In genomic region chr7:151012921-151013347, GRCh38 we compare ENCODE assay signal across 7 cellular contexts. TPM values are rescaled to one million over a fixed set of nuclear protein-coding genes. Genes with fewer than 3 reads are reported as not detected.
DNase-seq lines count a peak whose midpoint lies in the region; ATAC-seq and TF ChIP-seq lines count a peak whose summit lies in the region.

No MANE protein-coding gene starts in this region.

- H3K4me1 ChIP-seq in ES-I3 (ENCODE audit: insufficient read depth, low read length) = peaks cover 20% of the 10 kb centered on the region
- H3K4me1 ChIP-seq in liver (ENCODE audit: control insufficient read depth in 4 of 4, insufficient read depth in 4 of 4, low read length in 3 of 4) = peaks cover 3 to 23% (median 9%) of the 10 kb centered on the region in 4 donors

- H3K9ac ChIP-seq in ES-I3 (ENCODE audit: low read depth, low read length) (peak overlapping the region; percentile 51; the same call in 1 of the 2 replicates), liver (ENCODE audit: low read depth in 1 of 2, low read length in 2 of 2) (no peak overlapping the region)

- peak; percentile 31 to 64 for TF ChIP-seq RAD21 in liver (IDR thresholded peaks at IDR 0.05)

- in situ Hi-C loops in T47D (cut with HindIII; ENCODE audit: low pct_unique_long_range_greater_than_20kb, low sequenced_read_pairs) = no loop called here

- TF ChIP-seq CTCF in LNCaP clone FGC (IDR thresholded peaks at IDR 0.05; ENCODE audit: control insufficient read depth, extremely low read depth, insufficient read depth) (peak; percentile 25; the same call in 1 of the 2 replicates), liver (IDR thresholded peaks at IDR 0.05; ENCODE audit: low read depth, low read length, missing input control) (peak; percentile 29)

- H3K27me3 ChIP-seq in liver (ENCODE audit: control insufficient read depth in 4 of 4, insufficient read depth in 4 of 4, low read length in 3 of 4) = peaks cover 0 to 4% (median under 1%) of the 10 kb centered on the region in 4 donors

- no peaks in the 10 kb centered on the region for H3K9me3 ChIP-seq in ES-I3 (ENCODE audit: control insufficient read depth, insufficient read depth, low read length)
- no peaks in the 10 kb centered on the region for H3K9me3 ChIP-seq in liver (ENCODE audit: control insufficient read depth in 4 of 4, low read length in 3 of 4)

- H3K4me3 ChIP-seq in LNCaP clone FGC (ENCODE audit: low read depth, low read length) (no peak overlapping the region), liver (ENCODE audit: low read depth in 1 of 3, low read length in 3 of 3) (no peak overlapping the region)

- DNase-seq in LNCaP clone FGC (ENCODE audit: low read depth) (no peak), T47D (ENCODE audit: low read depth in 1 of 2, low spot score in 1 of 2) (peak; percentile 41 to 42)
- no peak for DNase-seq in activated effector memory CD4-positive, alpha-beta T cell treated with anti-CD3 and anti-CD28 coated beads, Interleukin-2, amount 50 U/mL, for 16 hours

- no peaks in the 10 kb centered on the region for H3K36me3 ChIP-seq in ES-I3 (ENCODE audit: insufficient read depth, low read length)
- no peaks in the 10 kb centered on the region for H3K36me3 ChIP-seq in liver (ENCODE audit: control insufficient read depth in 4 of 4, insufficient read depth in 3 of 4, low read depth in 1 of 4, low read length in 3 of 4)

- no peak overlapping the region for H3K27ac ChIP-seq in liver (ENCODE audit: low read depth in 1 of 2, low read length in 2 of 2)

- WGBS in liver = 40% methylated on average over 23 of the region's 23 CpGs

- ATAC-seq in GM21723 (IDR thresholded peaks at IDR 0.05; ENCODE audit: unreplicated experiment) = no peak
- ATAC-seq in HG03520 (IDR thresholded peaks at IDR 0.05; ENCODE audit: unreplicated experiment) = no peak

TF ChIP-seq in liver, 16 proteins besides CTCF, POLR2A, EP300 and RAD21:
- TF ChIP-seq SP1 (IDR thresholded peaks at IDR 0.05) (no peak), FOXA1 (IDR thresholded peaks at IDR 0.05) (no peak), EGR1 (IDR thresholded peaks at IDR 0.05; ENCODE audit: low read depth in 2 of 2) (no peak), JUND (IDR thresholded peaks at IDR 0.05) (no peak), YY1 (IDR thresholded peaks at IDR 0.05) (no peak), TAF1 (conservative IDR thresholded peaks at IDR 0.05) (no peak), RXRA (IDR thresholded peaks at IDR 0.05) (no peak), GABPA (IDR thresholded peaks at IDR 0.05 in 1 of 2, conservative IDR thresholded peaks at IDR 0.05 in 1 of 2) (no peak), HNF4G (IDR thresholded peaks at IDR 0.05) (no peak), FOXA2 (IDR thresholded peaks at IDR 0.05) (no peak), NR2F2 (IDR thresholded peaks at IDR 0.05) (no peak), HNF4A (conservative IDR thresholded peaks at IDR 0.05) (no peak)
- TF ChIP-seq, protein P1, sequence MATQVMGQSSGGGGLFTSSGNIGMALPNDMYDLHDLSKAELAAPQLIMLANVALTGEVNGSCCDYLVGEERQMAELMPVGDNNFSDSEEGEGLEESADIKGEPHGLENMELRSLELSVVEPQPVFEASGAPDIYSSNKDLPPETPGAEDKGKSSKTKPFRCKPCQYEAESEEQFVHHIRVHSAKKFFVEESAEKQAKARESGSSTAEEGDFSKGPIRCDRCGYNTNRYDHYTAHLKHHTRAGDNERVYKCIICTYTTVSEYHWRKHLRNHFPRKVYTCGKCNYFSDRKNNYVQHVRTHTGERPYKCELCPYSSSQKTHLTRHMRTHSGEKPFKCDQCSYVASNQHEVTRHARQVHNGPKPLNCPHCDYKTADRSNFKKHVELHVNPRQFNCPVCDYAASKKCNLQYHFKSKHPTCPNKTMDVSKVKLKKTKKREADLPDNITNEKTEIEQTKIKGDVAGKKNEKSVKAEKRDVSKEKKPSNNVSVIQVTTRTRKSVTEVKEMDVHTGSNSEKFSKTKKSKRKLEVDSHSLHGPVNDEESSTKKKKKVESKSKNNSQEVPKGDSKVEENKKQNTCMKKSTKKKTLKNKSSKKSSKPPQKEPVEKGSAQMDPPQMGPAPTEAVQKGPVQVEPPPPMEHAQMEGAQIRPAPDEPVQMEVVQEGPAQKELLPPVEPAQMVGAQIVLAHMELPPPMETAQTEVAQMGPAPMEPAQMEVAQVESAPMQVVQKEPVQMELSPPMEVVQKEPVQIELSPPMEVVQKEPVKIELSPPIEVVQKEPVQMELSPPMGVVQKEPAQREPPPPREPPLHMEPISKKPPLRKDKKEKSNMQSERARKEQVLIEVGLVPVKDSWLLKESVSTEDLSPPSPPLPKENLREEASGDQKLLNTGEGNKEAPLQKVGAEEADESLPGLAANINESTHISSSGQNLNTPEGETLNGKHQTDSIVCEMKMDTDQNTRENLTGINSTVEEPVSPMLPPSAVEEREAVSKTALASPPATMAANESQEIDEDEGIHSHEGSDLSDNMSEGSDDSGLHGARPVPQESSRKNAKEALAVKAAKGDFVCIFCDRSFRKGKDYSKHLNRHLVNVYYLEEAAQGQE (IDR thresholded peaks at IDR 0.05) = no peak
- TF ChIP-seq, protein P2, sequence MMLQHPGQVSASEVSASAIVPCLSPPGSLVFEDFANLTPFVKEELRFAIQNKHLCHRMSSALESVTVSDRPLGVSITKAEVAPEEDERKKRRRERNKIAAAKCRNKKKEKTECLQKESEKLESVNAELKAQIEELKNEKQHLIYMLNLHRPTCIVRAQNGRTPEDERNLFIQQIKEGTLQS (IDR thresholded peaks at IDR 0.05) = no peak
- TF ChIP-seq, protein P3, sequence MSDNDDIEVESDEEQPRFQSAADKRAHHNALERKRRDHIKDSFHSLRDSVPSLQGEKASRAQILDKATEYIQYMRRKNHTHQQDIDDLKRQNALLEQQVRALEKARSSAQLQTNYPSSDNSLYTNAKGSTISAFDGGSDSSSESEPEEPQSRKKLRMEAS (IDR thresholded peaks at IDR 0.05) = no peak
- TF ChIP-seq, protein P4, sequence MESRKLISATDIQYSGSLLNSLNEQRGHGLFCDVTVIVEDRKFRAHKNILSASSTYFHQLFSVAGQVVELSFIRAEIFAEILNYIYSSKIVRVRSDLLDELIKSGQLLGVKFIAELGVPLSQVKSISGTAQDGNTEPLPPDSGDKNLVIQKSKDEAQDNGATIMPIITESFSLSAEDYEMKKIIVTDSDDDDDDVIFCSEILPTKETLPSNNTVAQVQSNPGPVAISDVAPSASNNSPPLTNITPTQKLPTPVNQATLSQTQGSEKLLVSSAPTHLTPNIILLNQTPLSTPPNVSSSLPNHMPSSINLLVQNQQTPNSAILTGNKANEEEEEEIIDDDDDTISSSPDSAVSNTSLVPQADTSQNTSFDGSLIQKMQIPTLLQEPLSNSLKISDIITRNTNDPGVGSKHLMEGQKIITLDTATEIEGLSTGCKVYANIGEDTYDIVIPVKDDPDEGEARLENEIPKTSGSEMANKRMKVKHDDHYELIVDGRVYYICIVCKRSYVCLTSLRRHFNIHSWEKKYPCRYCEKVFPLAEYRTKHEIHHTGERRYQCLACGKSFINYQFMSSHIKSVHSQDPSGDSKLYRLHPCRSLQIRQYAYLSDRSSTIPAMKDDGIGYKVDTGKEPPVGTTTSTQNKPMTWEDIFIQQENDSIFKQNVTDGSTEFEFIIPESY (IDR thresholded peaks at IDR 0.05) = no peak

RNA-seq across cellular contexts. Expression of gene ATG9B, which starts 11.4 kb away (rescaled TPM):
- not detected for total RNA-seq in liver
- polyA plus RNA-seq in liver = under 1 TPM in 1 of 2 donors, not detected in 1; 0.61 TPM

RNA-seq across cellular contexts. Expression of gene ABCB8, which starts 15.3 kb away (rescaled TPM):
- 10 to 100 TPM; 12.4 to 28.3 TPM for total RNA-seq in liver
- 10 to 100 TPM; 16.7 to 30.2 TPM for polyA plus RNA-seq in liver

RNA-seq across cellular contexts. Expression of gene NOS3, which starts 22.1 kb away (rescaled TPM):
- total RNA-seq in liver = 1 to 10 TPM; 5.4 to 6.1 TPM
- polyA plus RNA-seq in liver = 1 to 10 TPM; 1.6 to 4.9 TPM

RNA-seq across cellular contexts. Expression of gene KCNH2, which starts 34.8 kb away (rescaled TPM):
- 10 to 100 TPM in 1 of 2 donors, under 1 TPM in 1; 0.33 to 74.6 TPM for total RNA-seq in liver
- under 1 TPM in 1 of 2 donors, not detected in 1; 0.18 TPM for polyA plus RNA-seq in liver

RNA-seq across cellular contexts. Expression of gene ASIC3, which starts 35.4 kb away (rescaled TPM):
- 1 to 10 TPM in 1 of 2 donors, under 1 TPM in 1; 0.05 to 1.0 TPM for total RNA-seq in liver
- polyA plus RNA-seq in liver = under 1 TPM; 0.22 to 0.55 TPM

Comparison
In these comparisons a context has a peak if more than half of its experiments do, and no peak if none do; other contexts are left out.
1. DNase-seq: peak in T47D (2 of 2); none in LNCaP clone FGC (single experiment) and activated effector memory CD4-positive, alpha-beta T cell treated with anti-CD3 and anti-CD28 coated beads, Interleukin-2, amount 50 U/mL, for 16 hours (single experiment).